ENCODE assay signal across 16 cellular contexts in the genomic region with DNA sequence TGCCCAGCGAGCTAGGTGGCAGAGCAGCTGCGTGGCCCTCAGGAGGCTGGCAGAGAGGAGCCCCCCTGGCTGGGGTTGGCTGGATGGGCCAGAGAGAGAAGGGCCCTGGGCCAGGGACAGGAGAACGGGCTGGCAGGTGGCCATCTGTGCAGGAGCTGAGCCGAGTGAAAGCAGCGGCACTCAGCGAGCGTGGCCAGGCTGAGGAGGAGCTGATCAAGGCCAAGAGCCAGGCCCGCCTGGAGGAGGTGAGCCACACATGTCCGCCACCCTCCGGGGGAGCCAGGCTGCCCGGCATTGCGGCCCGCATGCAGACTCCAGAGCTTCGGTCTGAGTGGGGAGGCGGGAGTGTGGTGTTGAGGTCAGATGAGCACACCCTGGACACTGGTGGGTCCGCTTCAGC. TPM values are rescaled to one million over a fixed set of nuclear protein-coding genes. Genes with fewer than 3 reads are reported as not detected.
A peak's percentile ranks its signal among the peaks of the same experiment; 100 is the strongest.
DNase-seq lines count a peak whose midpoint lies in the region; ATAC-seq and TF ChIP-seq lines count a peak whose summit lies in the region.
"Had no signal": no experiment of that assay in that cellular context is flagged by ENCODE, and none has a peak within 500 bp of the region (broad histone marks: within the 10 kb centered on the region; RNA-seq: fewer than 3 reads in every experiment).

No MANE protein-coding gene starts in this region.

- intact Hi-C loops in IMR-90 (cut with micrococcal nuclease) = no loop called here

- peak overlapping the region; percentile 28; the same call in 1 of the 2 replicates for H2AK5ac ChIP-seq in IMR-90 (ENCODE audit: low read depth, low read length)

- TF ChIP-seq RAD21 in IMR-90 (IDR thresholded peaks at IDR 0.05; ENCODE audit: low read length) (no peak), SK-N-SH (IDR thresholded peaks at IDR 0.05; ENCODE audit: low read length) (no peak)

- DNase-seq in activated T-cell treated with anti-CD3 and anti-CD28 coated beads, Interleukin-2, amount 50 U/mL, for 24 hours = no peak
- no peak for DNase-seq in activated T-cell treated with anti-CD3 and anti-CD28 coated beads, Interleukin-2, amount 50 U/mL, for 1 hour
- DNase-seq in IMR-90 (no peak), neural progenitor cell (ENCODE audit: low spot score) (no peak), DMS153 treated with DMSO at 0.1 percent for 48 hours (lab: John Stamatoyannopoulos, UW; ENCODE audit: unreplicated experiment) (no peak), SK-N-SH (no peak), NCI-H526 (lab: John Stamatoyannopoulos, UW) (no peak)
- no peak for DNase-seq in central memory CD8-positive, alpha-beta T cell (ENCODE audit: low spot score in 2 of 2)
- DNase-seq: foreskin keratinocyte, HFFc6, NCI-H2029 treated with DMSO at 0.1 percent for 48 hours, psoas muscle, WERI-Rb-1 had no signal

- H4K20me1 ChIP-seq in IMR-90 (ENCODE audit: insufficient read depth, low read length) (no peaks in the 10 kb centered on the region; the same call in 1 of the 2 replicates), neural progenitor cell (ENCODE audit: low read depth) (peaks cover 30% of the 10 kb centered on the region), SK-N-SH (ENCODE audit: insufficient read depth) (peaks cover 4% of the 10 kb centered on the region; the same call in 1 of the 2 replicates)

- H3K36me3 Mint-ChIP-seq in activated T-cell treated with anti-CD3 and anti-CD28 coated beads, Interleukin-2, amount 50 U/mL, for 24 hours (ENCODE audit: low read depth) = peaks cover 34% of the 10 kb centered on the region
- H3K36me3 Mint-ChIP-seq in central memory CD8-positive, alpha-beta T cell (ENCODE audit: insufficient read depth) = peaks cover 4% of the 10 kb centered on the region
- peaks cover 2% of the 10 kb centered on the region for H3K36me3 Mint-ChIP-seq in neural progenitor cell

- H3K79me2 ChIP-seq in neural progenitor cell (ENCODE audit: low read depth) (peaks cover 4% of the 10 kb centered on the region), SK-N-SH (ENCODE audit: insufficient read depth) (peaks cover under 1% of the 10 kb centered on the region; the same call in 1 of the 2 replicates)

- CTCF ChIA-PET in IMR-90 (lab: Yijun Ruan, JAX) (no interaction called here), SK-N-SH (lab: Yijun Ruan, JAX) (interaction anchor here (0.9 to 35.7 kb wide), 39 partner anchors 9 to 658 kb away, joined by 3 to 1216 read pairs (median 12); partner anchors contain the start of genes ASPSCR1, CCDC57, CENPX and DCXR)

- in situ Hi-C loops in IMR-90 (cut with MboI; ENCODE audit: low sequenced_read_pairs) = no loop called here

- H4K91ac ChIP-seq in IMR-90 (ENCODE audit: insufficient read depth, low read depth, low read length) = no peak overlapping the region

- no peak overlapping the region for H2BK20ac ChIP-seq in IMR-90 (ENCODE audit: low read depth, low read length)

- no peak for TF ChIP-seq POLR2A in IMR-90 (IDR thresholded peaks at IDR 0.05; ENCODE audit: low read depth, low read length)

- no peak for ATAC-seq in IMR-90 (ENCODE audit: low read depth)
- ATAC-seq in central memory CD8-positive, alpha-beta T cell (replicated peaks; ENCODE audit: extremely low read depth, poor library complexity, severe bottlenecking) = no peak
- ATAC-seq: foreskin keratinocyte had no signal

- H3K27ac Mint-ChIP-seq in activated T-cell treated with anti-CD3 and anti-CD28 coated beads, Interleukin-2, amount 50 U/mL, for 24 hours = peak overlapping the region; percentile 16
- no peak overlapping the region for H3K27ac Mint-ChIP-seq in central memory CD8-positive, alpha-beta T cell (ENCODE audit: low read depth)
- no peak overlapping the region for H3K27ac Mint-ChIP-seq in neural progenitor cell
- H3K27ac Mint-ChIP-seq: HFFc6 had no signal

- H3K27ac ChIP-seq in IMR-90 (ENCODE audit: insufficient read depth, low read length) = no peak overlapping the region
- H3K27ac ChIP-seq in neural progenitor cell = no peak overlapping the region
- no peak overlapping the region for H3K27ac ChIP-seq in SK-N-SH (ENCODE audit: low read depth in 2 of 2, low read length in 1 of 2)
- H3K27ac ChIP-seq: foreskin keratinocyte, HL-60, psoas muscle, SJSA1, tibial nerve had no signal

- H2BK5ac ChIP-seq in IMR-90 (ENCODE audit: low read depth, low read length, poor library complexity, severe bottlenecking) = no peak overlapping the region

- POLR2A ChIA-PET in IMR-90 (lab: Charles Lee; ENCODE audit: unreplicated experiment) = no interaction called here
- POLR2A ChIA-PET in SK-N-SH (lab: Yijun Ruan, JAX) = interaction anchor here (0.6 to 3.4 kb wide), 6 partner anchors 8 to 247 kb away, joined by 3 to 14 read pairs (median 3); partner anchors contain the start of gene DCXR

- no peaks in the 10 kb centered on the region for H3K9me1 ChIP-seq in IMR-90 (ENCODE audit: insufficient read depth, low read length)

- dilution Hi-C loops in IMR-90 (cut with HindIII; ENCODE audit: low sequenced_read_pairs, unreplicated experiment) = no loop called here

- H3K14ac ChIP-seq in IMR-90 (replicated peaks; ENCODE audit: low read depth, low read length) = no peak overlapping the region

- H3K4me3 ChIP-seq in IMR-90 (ENCODE audit: insufficient read depth, low read depth, low read length) (no peak overlapping the region), neural progenitor cell (no peak overlapping the region), SK-N-SH (ENCODE audit: low read depth in 2 of 2, low read length in 1 of 2) (no peak overlapping the region)
- H3K4me3 ChIP-seq: SJSA1, tibial nerve had no signal

- no peaks in the 10 kb centered on the region for H3K27me3 Mint-ChIP-seq in activated T-cell treated with anti-CD3 and anti-CD28 coated beads, Interleukin-2, amount 50 U/mL, for 24 hours
- no peaks in the 10 kb centered on the region for H3K27me3 Mint-ChIP-seq in central memory CD8-positive, alpha-beta T cell
- H3K27me3 Mint-ChIP-seq in neural progenitor cell (ENCODE audit: insufficient read depth, low read depth) = peaks cover 15% of the 10 kb centered on the region

- H3K4me1 Mint-ChIP-seq in activated T-cell treated with anti-CD3 and anti-CD28 coated beads, Interleukin-2, amount 50 U/mL, for 24 hours (ENCODE audit: low read depth) = peaks cover 11% of the 10 kb centered on the region
- peaks cover 17% of the 10 kb centered on the region for H3K4me1 Mint-ChIP-seq in central memory CD8-positive, alpha-beta T cell
- H3K4me1 Mint-ChIP-seq in neural progenitor cell = peaks cover 9% of the 10 kb centered on the region

- H4K5ac ChIP-seq in IMR-90 (ENCODE audit: low read depth, low read length) = no peak overlapping the region

- no peak overlapping the region for H3K23ac ChIP-seq in IMR-90 (ENCODE audit: low read depth, low read length)

- H3K9me3 Mint-ChIP-seq in activated T-cell treated with anti-CD3 and anti-CD28 coated beads, Interleukin-2, amount 50 U/mL, for 24 hours = no peaks in the 10 kb centered on the region
- H3K9me3 Mint-ChIP-seq in central memory CD8-positive, alpha-beta T cell = no peaks in the 10 kb centered on the region
- no peaks in the 10 kb centered on the region for H3K9me3 Mint-ChIP-seq in neural progenitor cell
- H3K9me3 Mint-ChIP-seq: HFFc6 had no signal

- peak overlapping the region; percentile 28 for H2AK9ac ChIP-seq in IMR-90 (replicated peaks; ENCODE audit: low read depth, low read length, poor library complexity)

- no peak overlapping the region for H2AFZ ChIP-seq in IMR-90 (replicated peaks; ENCODE audit: low read length, poor library complexity)
- no peak overlapping the region for H2AFZ ChIP-seq in neural progenitor cell (replicated peaks)
- H2AFZ ChIP-seq in SK-N-SH (ENCODE audit: low read depth) = no peak overlapping the region

- no peak overlapping the region for H2BK120ac ChIP-seq in IMR-90 (ENCODE audit: low read depth, low read length)

- H4K8ac ChIP-seq in IMR-90 (ENCODE audit: low read depth in 2 of 2, low read length in 2 of 2) = no peak overlapping the region

- H3F3A ChIP-seq in neural progenitor cell (ENCODE audit: low read depth) = peaks cover 21% of the 10 kb centered on the region
- peaks cover 20% of the 10 kb centered on the region for H3F3A ChIP-seq in SK-N-SH (replicated peaks; ENCODE audit: insufficient read depth)

- no peak overlapping the region for H3K56ac ChIP-seq in IMR-90 (ENCODE audit: extremely low read depth, insufficient read depth, low read length)

- H3K9ac ChIP-seq in IMR-90 (ENCODE audit: low read depth, low read length) (no peak overlapping the region), neural progenitor cell (no peak overlapping the region), SK-N-SH (no peak overlapping the region)

- no peaks in the 10 kb centered on the region for H3K9me2 ChIP-seq in SK-N-SH

- 94% methylated on average over 16 of the region's 16 CpGs; no CpG with 5 or more reads in 1 of the 2 experiments for WGBS in IMR-90 (ENCODE audit: extremely low coverage in 2 of 2, insufficient read length in 1 of 2), 2 experiments
- 94% methylated on average over 14 of the region's 16 CpGs for WGBS in SK-N-SH (ENCODE audit: low lambda C conversion rate)

- H3K4me1 ChIP-seq in IMR-90 (ENCODE audit: control insufficient read depth, insufficient read depth, low read length) (peaks cover 4% of the 10 kb centered on the region; the same call in 1 of the 2 replicates), neural progenitor cell (peaks cover 7% of the 10 kb centered on the region), SK-N-SH (ENCODE audit: control insufficient read depth in 1 of 2, insufficient read depth in 2 of 2, low read depth in 1 of 2, low read length in 1 of 2) (peaks cover under 1 to 24% of the 10 kb centered on the region in 2 experiments; a peak in 2 of 4 replicates)
- H3K4me1 ChIP-seq: foreskin keratinocyte had no signal

- H3K9me3 ChIP-seq in IMR-90 (ENCODE audit: control insufficient read depth, insufficient read depth, low read length) = no peaks in the 10 kb centered on the region
- no peaks in the 10 kb centered on the region for H3K9me3 ChIP-seq in neural progenitor cell (ENCODE audit: low read depth)
- H3K9me3 ChIP-seq in SK-N-SH = no peaks in the 10 kb centered on the region
- H3K9me3 ChIP-seq: psoas muscle, SJSA1, tibial nerve had no signal

- no peak overlapping the region for H3K18ac ChIP-seq in IMR-90 (ENCODE audit: low read depth, low read length)

- no TSS peak for BruUV-seq in IMR-90 (replicated peaks; lab: Mats Ljungman, UMichigan)

- H3K27me3 ChIP-seq in IMR-90 (ENCODE audit: control insufficient read depth, insufficient read depth, low read length) (no peaks in the 10 kb centered on the region), neural progenitor cell (peaks cover 9% of the 10 kb centered on the region), SK-N-SH (ENCODE audit: insufficient read depth) (no peaks in the 10 kb centered on the region)
- H3K27me3 ChIP-seq: SJSA1 had no signal

- H2BK15ac ChIP-seq in IMR-90 (ENCODE audit: low read depth, low read length) = no peak overlapping the region

- no peak overlapping the region for H3K4me3 Mint-ChIP-seq in activated T-cell treated with anti-CD3 and anti-CD28 coated beads, Interleukin-2, amount 50 U/mL, for 24 hours
- H3K4me3 Mint-ChIP-seq in central memory CD8-positive, alpha-beta T cell = peak overlapping the region; percentile 72
- H3K4me3 Mint-ChIP-seq in neural progenitor cell = peak overlapping the region; percentile 61
- H3K4me3 Mint-ChIP-seq: HFFc6 had no signal

- H3K79me1 ChIP-seq in IMR-90 (ENCODE audit: low read depth in 1 of 2, low read length in 2 of 2) = peaks cover 0 to 4% of the 10 kb centered on the region in 2 experiments; a peak in 1 of 4 replicates

- no peak overlapping the region for H3K4me2 ChIP-seq in IMR-90 (ENCODE audit: low read depth, low read length)
- no peak overlapping the region for H3K4me2 ChIP-seq in neural progenitor cell
- H3K4me2 ChIP-seq in SK-N-SH = no peak overlapping the region

- TF ChIP-seq CTCF in IMR-90 (conservative IDR thresholded peaks at IDR 0.05; ENCODE audit: low read depth, low read length) (no peak), neural progenitor cell (IDR thresholded peaks at IDR 0.05) (no peak), SK-N-SH (IDR thresholded peaks at IDR 0.05) (no peak)

- TF ChIP-seq EP300 in SK-N-SH (IDR thresholded peaks at IDR 0.05; ENCODE audit: borderline replicate concordance in 1 of 2, low read depth in 1 of 2, low read length in 1 of 2) = no peak

- H3K36me3 ChIP-seq in IMR-90 (ENCODE audit: control insufficient read depth, insufficient read depth, low read length) = peaks cover 2% of the 10 kb centered on the region
- no peaks in the 10 kb centered on the region for H3K36me3 ChIP-seq in neural progenitor cell
- H3K36me3 ChIP-seq in SK-N-SH (replicated peaks in 1 of 2; ENCODE audit: control insufficient read depth in 1 of 2, insufficient read depth in 2 of 2, low read length in 1 of 2) = peaks cover 5 to 9% of the 10 kb centered on the region in 2 experiments

- no peak overlapping the region for H3K4ac ChIP-seq in IMR-90 (ENCODE audit: low read depth, low read length)

RNA-seq across cellular contexts. Expression of gene RAC3, which starts 2.1 kb away (rescaled TPM):
- 5.7 and 7.2 TPM in 2 replicates for total RNA-seq in IMR-90 (2012; rRNA removed)
- polyA plus RNA-seq in IMR-90 (2012; rRNA removed) = 23.4 and 32.0 TPM in 2 replicates
- polyA plus RNA-seq in IMR-90 (2012; cell fraction: cytosol; rRNA removed) = 34.9 and 48.2 TPM in 2 replicates
- 20.2 and 75.8 TPM in 2 replicates for polyA plus RNA-seq in IMR-90 (2012; cell fraction: nucleus; rRNA removed; ENCODE audit: low replicate concordance)
- total RNA-seq in neural progenitor cell (ENCODE audit: low replicate concordance) = 31.6 and 81.2 TPM in 2 replicates
- 69.9 and 83.6 TPM in 2 replicates for polyA plus RNA-seq in SK-N-SH (2012; rRNA removed)
- polyA plus RNA-seq in SK-N-SH (2012; cell fraction: cytosol; rRNA removed) = 34.1 and 51.7 TPM in 2 replicates
- 103 and 145 TPM in 2 replicates for polyA plus RNA-seq in SK-N-SH (2012; cell fraction: nucleus; rRNA removed)
- total RNA-seq: psoas muscle had no signal

RNA-seq across cellular contexts. Expression of gene LRRC45, which starts 6.3 kb away (rescaled TPM):
- total RNA-seq in IMR-90 (2012; rRNA removed) = 7.2 and 7.8 TPM in 2 replicates
- polyA plus RNA-seq in IMR-90 (2012; rRNA removed) = 10.2 and 10.9 TPM in 2 replicates
- 6.8 and 8.0 TPM in 2 replicates for polyA plus RNA-seq in IMR-90 (2012; cell fraction: cytosol; rRNA removed)
- 46.7 and 84.8 TPM in 2 replicates for polyA plus RNA-seq in IMR-90 (2012; cell fraction: nucleus; rRNA removed; ENCODE audit: low replicate concordance)
- 15.4 and 46.7 TPM in 2 replicates for total RNA-seq in neural progenitor cell (ENCODE audit: low replicate concordance)
- 30.3 and 31.5 TPM in 2 replicates for polyA plus RNA-seq in SK-N-SH (2012; rRNA removed)
- polyA plus RNA-seq in SK-N-SH (2012; cell fraction: cytosol; rRNA removed) = 9.3 and 14.9 TPM in 2 replicates
- 125 and 148 TPM in 2 replicates for polyA plus RNA-seq in SK-N-SH (2012; cell fraction: nucleus; rRNA removed)

RNA-seq across cellular contexts. Expression of gene CENPX, which starts 6.7 kb away (rescaled TPM):
- total RNA-seq in IMR-90 (2012; rRNA removed) (44.8 and 45.3 TPM in 2 replicates), neural progenitor cell (ENCODE audit: low replicate concordance) (53.0 and 85.0 TPM in 2 replicates)
- polyA plus RNA-seq in IMR-90 (2012; rRNA removed) (86.8 and 100 TPM in 2 replicates), SK-N-SH (2012; rRNA removed) (247 and 255 TPM in 2 replicates)
- polyA plus RNA-seq in IMR-90 (2012; cell fraction: cytosol; rRNA removed) = 102 and 133 TPM in 2 replicates
- 82.2 and 166 TPM in 2 replicates for polyA plus RNA-seq in IMR-90 (2012; cell fraction: nucleus; rRNA removed; ENCODE audit: low replicate concordance)
- 145 and 202 TPM in 2 replicates for polyA plus RNA-seq in SK-N-SH (2012; cell fraction: cytosol; rRNA removed)
- 332 and 419 TPM in 2 replicates for polyA plus RNA-seq in SK-N-SH (2012; cell fraction: nucleus; rRNA removed)

RNA-seq across cellular contexts. Expression of gene DCXR, which starts 8.1 kb away (rescaled TPM):
- 36.6 and 36.9 TPM in 2 replicates for total RNA-seq in IMR-90 (2012; rRNA removed)
- polyA plus RNA-seq in IMR-90 (2012; rRNA removed) = 129 and 139 TPM in 2 replicates
- 135 and 154 TPM in 2 replicates for polyA plus RNA-seq in IMR-90 (2012; cell fraction: cytosol; rRNA removed)
- polyA plus RNA-seq in IMR-90 (2012; cell fraction: nucleus; rRNA removed; ENCODE audit: low replicate concordance) = 94.9 and 309 TPM in 2 replicates
- total RNA-seq in neural progenitor cell (ENCODE audit: low replicate concordance) = 36.5 and 64.9 TPM in 2 replicates
- 153 and 190 TPM in 2 replicates for polyA plus RNA-seq in SK-N-SH (2012; rRNA removed)
- polyA plus RNA-seq in SK-N-SH (2012; cell fraction: cytosol; rRNA removed) = 75.6 and 113 TPM in 2 replicates
- 168 and 433 TPM in 2 replicates for polyA plus RNA-seq in SK-N-SH (2012; cell fraction: nucleus; rRNA removed)

RNA-seq across cellular contexts. Expression of gene RFNG, which starts 22.2 kb away (rescaled TPM):
- total RNA-seq in IMR-90 (2012; rRNA removed) = 6.8 and 8.6 TPM in 2 replicates
- 47.3 and 51.1 TPM in 2 replicates for polyA plus RNA-seq in IMR-90 (2012; rRNA removed)
- polyA plus RNA-seq in IMR-90 (2012; cell fraction: cytosol; rRNA removed) = 27.2 and 51.3 TPM in 2 replicates
- polyA plus RNA-seq in IMR-90 (2012; cell fraction: nucleus; rRNA removed; ENCODE audit: low replicate concordance) = 271 and 643 TPM in 2 replicates
- total RNA-seq in neural progenitor cell (ENCODE audit: low replicate concordance) = 13.6 and 41.0 TPM in 2 replicates
- 54.4 and 68.6 TPM in 2 replicates for polyA plus RNA-seq in SK-N-SH (2012; rRNA removed)
- polyA plus RNA-seq in SK-N-SH (2012; cell fraction: cytosol; rRNA removed) = 22.9 and 37.2 TPM in 2 replicates
- 329 and 368 TPM in 2 replicates for polyA plus RNA-seq in SK-N-SH (2012; cell fraction: nucleus; rRNA removed)
